Comparison of ENCODE assay signal across 15 cellular contexts in genomic region chr5:133848306-133848924, GRCh38.
DNase-seq lines count a peak whose midpoint lies in the region; ATAC-seq and TF ChIP-seq lines count a peak whose summit lies in the region.
"Had no signal": no experiment of that assay in that cellular context is flagged by ENCODE, and none has a peak within 500 bp of the region (broad histone marks: within the 10 kb centered on the region; RNA-seq: fewer than 3 reads in every experiment).

No MANE protein-coding gene starts in this region.

- H3K4me3 Mint-ChIP-seq in activated naive CD4-positive, alpha-beta T cell treated with anti-CD3 and anti-CD28 coated beads for 36 hours, result no peak overlapping the region
- H3K4me3 Mint-ChIP-seq in glutamatergic neuron (ENCODE audit: unreplicated experiment), result no peak overlapping the region

- H3K27ac Mint-ChIP-seq in activated naive CD4-positive, alpha-beta T cell treated with anti-CD3 and anti-CD28 coated beads for 36 hours, result no peak overlapping the region
- H3K27ac Mint-ChIP-seq in activated naive CD4-positive, alpha-beta T cell treated with anti-CD3 and anti-CD28 coated beads, Interleukin-2, amount 50 U/mL, for 72 hours, result peak overlapping the region in 1 of 2 donors; percentile 59
- no peak overlapping the region for H3K27ac Mint-ChIP-seq in glutamatergic neuron (ENCODE audit: unreplicated experiment)

- no peak overlapping the region for H3K27ac ChIP-seq in breast epithelium
- H3K27ac ChIP-seq: neutrophil had no signal

- TF ChIP-seq POLR2A in breast epithelium (IDR thresholded peaks at IDR 0.05), result no peak

- H3K36me3 ChIP-seq in breast epithelium, result no peaks in the 10 kb centered on the region
- H3K36me3 ChIP-seq: HAP-1, neutrophil had no signal

- peak; percentile 27 for DNase-seq in activated naive CD4-positive, alpha-beta T cell treated with anti-CD3 and anti-CD28 coated beads for 36 hours
- no peak for DNase-seq in activated naive CD4-positive, alpha-beta T cell treated with anti-CD3 and anti-CD28 coated beads, Interleukin-2, amount 50 U/mL, for 72 hours (ENCODE audit: low spot score in 2 of 2)
- DNase-seq in NCI-H345 (lab: John Stamatoyannopoulos, UW) (peak; percentile 43), breast epithelium (ENCODE audit: low spot score in 2 of 2) (peak; percentile 50 to 69), glutamatergic neuron (no peak), medulla oblongata (ENCODE audit: extremely low spot score) (no peak)
- no peak for DNase-seq in stimulated activated naive CD8-positive, alpha-beta T cell treated with anti-CD3 and anti-CD28 coated beads, Interleukin-15, Interleukin-2, amounts not matched to agents 100 U/mL and 50 U/mL, for 24 hours
- DNase-seq: AML-193; NCI-H446; stimulated activated CD4-positive, alpha-beta T cell treated with anti-CD3 and anti-CD28 coated beads, Interleukin-15, amount 100 ng/mL, for 24 hours; stimulated activated naive CD4-positive, alpha-beta T cell treated with Interleukin-2 at 50 U/mL for 16 hours; SW 1271 had no signal

- intact Hi-C loops in activated naive CD4-positive, alpha-beta T cell treated with anti-CD3 and anti-CD28 coated beads for 36 hours (cut with micrococcal nuclease), result no loop called here
- intact Hi-C loops in breast epithelium (cut with DNase I; ENCODE audit: low total_unique reads), result no loop called here

- H3K27me3 ChIP-seq in breast epithelium, result no peaks in the 10 kb centered on the region

- ATAC-seq in activated naive CD4-positive, alpha-beta T cell treated with anti-CD3 and anti-CD28 coated beads, Interleukin-2, amount 50 U/mL, for 72 hours, result no peak
- peak; percentile 17 for ATAC-seq in stimulated activated naive CD8-positive, alpha-beta T cell treated with anti-CD3 and anti-CD28 coated beads, Interleukin-15, Interleukin-2, amounts not matched to agents 100 U/mL and 50 U/mL, for 24 hours
- no peak for ATAC-seq in GM18868 (IDR thresholded peaks at IDR 0.05; ENCODE audit: unreplicated experiment)

- H3K9me3 Mint-ChIP-seq in activated naive CD4-positive, alpha-beta T cell treated with anti-CD3 and anti-CD28 coated beads for 36 hours, result no peaks in the 10 kb centered on the region
- no peaks in the 10 kb centered on the region for H3K9me3 Mint-ChIP-seq in activated naive CD4-positive, alpha-beta T cell treated with anti-CD3 and anti-CD28 coated beads, Interleukin-2, amount 50 U/mL, for 72 hours
- peaks cover 6% of the 10 kb centered on the region for H3K9me3 Mint-ChIP-seq in glutamatergic neuron (ENCODE audit: unreplicated experiment)

- no peaks in the 10 kb centered on the region for H3K36me3 Mint-ChIP-seq in activated naive CD4-positive, alpha-beta T cell treated with anti-CD3 and anti-CD28 coated beads for 36 hours (ENCODE audit: low read depth)
- no peaks in the 10 kb centered on the region for H3K36me3 Mint-ChIP-seq in activated naive CD4-positive, alpha-beta T cell treated with anti-CD3 and anti-CD28 coated beads, Interleukin-2, amount 50 U/mL, for 72 hours
- peaks cover 8% of the 10 kb centered on the region for H3K36me3 Mint-ChIP-seq in glutamatergic neuron (ENCODE audit: unreplicated experiment)

- TF ChIP-seq CTCF in breast epithelium (IDR thresholded peaks at IDR 0.05) (no peak), glutamatergic neuron (IDR thresholded peaks at IDR 0.05; ENCODE audit: partially characterized antibody, unreplicated experiment) (no peak)

- H3K4me1 ChIP-seq in breast epithelium, result peaks cover 0 to 3% of the 10 kb centered on the region in 2 donors
- H3K4me1 ChIP-seq: HAP-1 had no signal

- peaks cover 4% of the 10 kb centered on the region for H3K4me1 Mint-ChIP-seq in activated naive CD4-positive, alpha-beta T cell treated with anti-CD3 and anti-CD28 coated beads for 36 hours (ENCODE audit: low read depth)
- H3K4me1 Mint-ChIP-seq in glutamatergic neuron (ENCODE audit: low read depth, unreplicated experiment), result peaks cover 14% of the 10 kb centered on the region

- CTCF ChIA-PET in activated naive CD4-positive, alpha-beta T cell treated with anti-CD3 and anti-CD28 coated beads for 36 hours (lab: Charles Lee), result no interaction called here

- H3K27me3 Mint-ChIP-seq in activated naive CD4-positive, alpha-beta T cell treated with anti-CD3 and anti-CD28 coated beads for 36 hours (ENCODE audit: low read depth), result peaks cover 3% of the 10 kb centered on the region
- H3K27me3 Mint-ChIP-seq in glutamatergic neuron (ENCODE audit: unreplicated experiment), result no peaks in the 10 kb centered on the region

- H3K9me3 ChIP-seq in breast epithelium, result no peaks in the 10 kb centered on the region
- H3K9me3 ChIP-seq: HAP-1, neutrophil had no signal

- no peak overlapping the region for H3K4me3 ChIP-seq in breast epithelium
- H3K4me3 ChIP-seq: HAP-1 had no signal

Comparison
In these comparisons a context has a peak if more than half of its experiments do, and no peak if none do; other contexts are left out.
1. DNase-seq: peak in activated naive CD4-positive, alpha-beta T cell treated with anti-CD3 and anti-CD28 coated beads for 36 hours (single experiment), NCI-H345 (single experiment) and breast epithelium (2 of 2); none in activated naive CD4-positive, alpha-beta T cell treated with anti-CD3 and anti-CD28 coated beads, Interleukin-2, amount 50 U/mL, for 72 hours (0 of 2), stimulated activated naive CD8-positive, alpha-beta T cell treated with anti-CD3 and anti-CD28 coated beads, Interleukin-15, Interleukin-2, amounts not matched to agents 100 U/mL and 50 U/mL, for 24 hours (single experiment), glutamatergic neuron (single experiment) and medulla oblongata (single experiment).